Comparison of ENCODE assay signal across 26 cellular contexts in the genomic region with DNA sequence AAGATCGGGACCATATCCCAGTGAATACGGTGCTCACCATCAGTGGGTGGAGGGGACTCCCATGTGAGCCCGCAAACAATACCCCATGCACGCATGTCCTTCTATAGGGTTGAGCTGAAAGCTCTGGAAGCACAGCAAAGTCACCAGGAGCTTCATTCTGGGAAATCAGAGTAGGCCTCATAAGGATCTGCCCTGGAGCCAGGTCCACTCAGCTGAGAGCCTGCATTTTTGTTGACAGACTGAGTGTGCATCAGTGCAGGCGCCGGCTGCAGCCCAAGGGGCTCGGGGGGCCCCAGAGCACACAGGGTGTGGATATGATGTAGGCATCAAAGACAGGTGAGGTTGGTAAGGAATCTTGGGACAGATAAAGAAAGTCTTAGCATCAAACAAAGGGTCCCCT.
"Had no signal": no experiment of that assay in that cellular context is flagged by ENCODE, and none has a peak within 500 bp of the region (broad histone marks: within the 10 kb centered on the region; RNA-seq: fewer than 3 reads in every experiment).

No MANE protein-coding gene starts in this region.

- H3K4me3 Mint-ChIP-seq: naive thymus-derived CD4-positive, alpha-beta T cell; natural killer cell; nephron; neural progenitor cell; stimulated activated memory B cell treated with anti-CD40 and anti-IgM and Interleukin-4, amounts not matched to agents 10 μg/mL and 1 μg/mL and 100 μg/mL, for 72 hours; stimulated activated naive CD8-positive, alpha-beta T cell treated with anti-CD3 and anti-CD28 coated beads, Interleukin-15, amount 100 ng/mL, for 72 hours; type B pancreatic cell had no signal

- H3K4me1 Mint-ChIP-seq: natural killer cell; neural progenitor cell; stimulated activated memory B cell treated with anti-CD40 and anti-IgM and Interleukin-4, amounts not matched to agents 10 μg/mL and 1 μg/mL and 100 μg/mL, for 72 hours; stimulated activated naive CD8-positive, alpha-beta T cell treated with anti-CD3 and anti-CD28 coated beads, Interleukin-15, amount 100 ng/mL, for 72 hours had no signal

- H3K27ac Mint-ChIP-seq: naive thymus-derived CD4-positive, alpha-beta T cell; natural killer cell; neural progenitor cell; stimulated activated memory B cell treated with anti-CD40 and anti-IgM and Interleukin-4, amounts not matched to agents 10 μg/mL and 1 μg/mL and 100 μg/mL, for 72 hours; stimulated activated naive CD8-positive, alpha-beta T cell treated with anti-CD3 and anti-CD28 coated beads, Interleukin-15, amount 100 ng/mL, for 72 hours; type B pancreatic cell had no signal

- DNase-seq: naive thymus-derived CD4-positive, alpha-beta T cell; natural killer cell; occipital lobe; pancreas; retina; sigmoid colon; stimulated activated CD4-positive, alpha-beta T cell treated with anti-CD3 and anti-CD28 coated beads, Interleukin-15, amount 100 ng/mL, for 24 hours; stimulated activated CD4-positive, alpha-beta T cell treated with anti-CD3 and anti-CD28 coated beads, Interleukin-2, amount 100 ng/mL, for 24 hours; stimulated activated CD4-positive, alpha-beta T cell treated with anti-CD3 and anti-CD28 coated beads, Interleukin-2, amount 100 ng/mL, for 48 hours; stimulated activated CD4-positive, alpha-beta T cell treated with anti-CD3 and anti-CD28 coated beads, Interleukin-4, amount 100 ng/mL, for 24 hours; stimulated activated naive CD4-positive, alpha-beta T cell; stimulated activated naive CD8-positive, alpha-beta T cell treated with anti-CD3 and anti-CD28 coated beads, Interleukin-15, amount 100 ng/mL, for 72 hours; stimulated activated naive CD8-positive, alpha-beta T cell treated with anti-CD3 and anti-CD28 coated beads, Interleukin-15, Interleukin-2, amounts not matched to agents 100 U/mL and 50 U/mL, for 24 hours; substantia nigra; testis; upper lobe of right lung; uterus had no signal

- H3K27me3 ChIP-seq: neural progenitor cell, pancreas, right atrium auricular region, suprapubic skin, testis, tibial artery, transverse colon, upper lobe of right lung, uterus had no signal

- H3K36me3 ChIP-seq: neural progenitor cell, pancreas, prostate gland, right atrium auricular region, sigmoid colon, suprapubic skin, tibial artery, transverse colon, upper lobe of right lung, uterus had no signal

- H3K4me2 ChIP-seq: neural progenitor cell had no signal

- H3K36me3 Mint-ChIP-seq: naive thymus-derived CD4-positive, alpha-beta T cell; natural killer cell; neural progenitor cell; stimulated activated memory B cell treated with anti-CD40 and anti-IgM and Interleukin-4, amounts not matched to agents 10 μg/mL and 1 μg/mL and 100 μg/mL, for 72 hours; type B pancreatic cell had no signal

- H3K9me3 ChIP-seq: pancreas, prostate gland, right atrium auricular region, sigmoid colon, suprapubic skin, testis, tibial artery, transverse colon, upper lobe of right lung, uterus had no signal

- H3K27ac ChIP-seq: neural progenitor cell, pancreas, prostate gland, right atrium auricular region, sigmoid colon, suprapubic skin, testis, tibial artery, transverse colon, upper lobe of right lung, uterus had no signal

- H3K4me1 ChIP-seq: pancreas, prostate gland, uterus had no signal

- H3K9ac ChIP-seq: neural progenitor cell had no signal

- H3K27me3 Mint-ChIP-seq: stimulated activated naive CD8-positive, alpha-beta T cell treated with anti-CD3 and anti-CD28 coated beads, Interleukin-15, amount 100 ng/mL, for 72 hours had no signal

- H3K4me3 ChIP-seq: neural progenitor cell, pancreas, prostate gland, right atrium auricular region, sigmoid colon, suprapubic skin, testis, tibial artery, transverse colon, upper lobe of right lung, uterus had no signal

- ATAC-seq: naive thymus-derived CD4-positive, alpha-beta T cell; natural killer cell; pancreas; stimulated activated memory B cell treated with anti-CD40 and anti-IgM and Interleukin-4, amounts not matched to agents 10 μg/mL and 1 μg/mL and 100 μg/mL, for 72 hours; stimulated activated naive CD8-positive, alpha-beta T cell treated with anti-CD3 and anti-CD28 coated beads, Interleukin-15, amount 100 ng/mL, for 72 hours; stimulated activated naive CD8-positive, alpha-beta T cell treated with anti-CD3 and anti-CD28 coated beads, Interleukin-15, Interleukin-2, amounts not matched to agents 100 U/mL and 50 U/mL, for 24 hours; upper lobe of right lung had no signal

- H3K9me3 Mint-ChIP-seq: natural killer cell; nephron; stimulated activated naive CD8-positive, alpha-beta T cell treated with anti-CD3 and anti-CD28 coated beads, Interleukin-15, amount 100 ng/mL, for 72 hours; type B pancreatic cell had no signal
